Comparison of ENCODE assay signal across 8 cellular contexts in the genomic region with DNA sequence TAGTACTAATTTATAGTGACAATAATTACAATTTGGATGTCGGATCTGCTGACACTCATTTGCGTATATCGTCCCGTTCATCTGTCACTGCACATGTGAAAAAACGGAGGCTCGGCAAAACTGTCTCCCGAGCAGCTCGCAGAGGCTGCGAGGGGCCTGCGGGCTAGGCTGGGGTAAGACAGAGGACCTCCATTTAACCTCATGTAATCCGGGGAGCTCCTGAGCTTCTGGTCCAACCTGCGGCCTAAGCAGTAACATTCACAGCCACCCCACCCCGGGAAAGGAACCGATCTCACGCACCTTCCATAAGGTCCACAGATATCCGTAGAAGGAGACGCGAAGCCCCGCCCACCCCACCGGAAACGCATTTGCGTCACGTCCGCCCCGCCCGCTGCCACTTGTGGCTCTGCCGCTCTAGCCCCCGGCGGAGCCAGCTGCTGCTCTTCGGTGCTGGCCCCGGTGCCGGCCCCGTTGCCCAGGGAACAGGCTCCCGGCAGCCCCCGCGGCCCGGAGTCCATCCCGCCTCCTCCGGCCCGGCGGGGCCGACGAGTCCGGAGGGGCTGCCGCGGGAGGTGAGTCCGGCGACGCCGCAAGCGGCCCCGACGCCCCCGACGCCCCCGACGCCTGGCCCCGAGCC. TPM values are rescaled to one million over a fixed set of nuclear protein-coding genes. Genes with fewer than 3 reads are reported as not detected.
DNase-seq lines count a peak whose midpoint lies in the region; ATAC-seq and TF ChIP-seq lines count a peak whose summit lies in the region.

A gene (minus strand): TSS at position 346 of the 637 bp plus-strand sequence. CDS start 39 bp downstream, at position 307.
A gene with protein sequence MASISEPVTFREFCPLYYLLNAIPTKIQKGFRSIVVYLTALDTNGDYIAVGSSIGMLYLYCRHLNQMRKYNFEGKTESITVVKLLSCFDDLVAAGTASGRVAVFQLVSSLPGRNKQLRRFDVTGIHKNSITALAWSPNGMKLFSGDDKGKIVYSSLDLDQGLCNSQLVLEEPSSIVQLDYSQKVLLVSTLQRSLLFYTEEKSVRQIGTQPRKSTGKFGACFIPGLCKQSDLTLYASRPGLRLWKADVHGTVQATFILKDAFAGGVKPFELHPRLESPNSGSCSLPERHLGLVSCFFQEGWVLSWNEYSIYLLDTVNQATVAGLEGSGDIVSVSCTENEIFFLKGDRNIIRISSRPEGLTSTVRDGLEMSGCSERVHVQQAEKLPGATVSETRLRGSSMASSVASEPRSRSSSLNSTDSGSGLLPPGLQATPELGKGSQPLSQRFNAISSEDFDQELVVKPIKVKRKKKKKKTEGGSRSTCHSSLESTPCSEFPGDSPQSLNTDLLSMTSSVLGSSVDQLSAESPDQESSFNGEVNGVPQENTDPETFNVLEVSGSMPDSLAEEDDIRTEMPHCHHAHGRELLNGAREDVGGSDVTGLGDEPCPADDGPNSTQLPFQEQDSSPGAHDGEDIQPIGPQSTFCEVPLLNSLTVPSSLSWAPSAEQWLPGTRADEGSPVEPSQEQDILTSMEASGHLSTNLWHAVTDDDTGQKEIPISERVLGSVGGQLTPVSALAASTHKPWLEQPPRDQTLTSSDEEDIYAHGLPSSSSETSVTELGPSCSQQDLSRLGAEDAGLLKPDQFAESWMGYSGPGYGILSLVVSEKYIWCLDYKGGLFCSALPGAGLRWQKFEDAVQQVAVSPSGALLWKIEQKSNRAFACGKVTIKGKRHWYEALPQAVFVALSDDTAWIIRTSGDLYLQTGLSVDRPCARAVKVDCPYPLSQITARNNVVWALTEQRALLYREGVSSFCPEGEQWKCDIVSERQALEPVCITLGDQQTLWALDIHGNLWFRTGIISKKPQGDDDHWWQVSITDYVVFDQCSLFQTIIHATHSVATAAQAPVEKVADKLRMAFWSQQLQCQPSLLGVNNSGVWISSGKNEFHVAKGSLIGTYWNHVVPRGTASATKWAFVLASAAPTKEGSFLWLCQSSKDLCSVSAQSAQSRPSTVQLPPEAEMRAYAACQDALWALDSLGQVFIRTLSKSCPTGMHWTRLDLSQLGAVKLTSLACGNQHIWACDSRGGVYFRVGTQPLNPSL (N-terminal part only) (plus strand): TSS at position 397 of the 637 bp plus-strand sequence. CDS start 13,781 bp downstream, outside the sequence.

- peak; percentile 94 to 95 for TF ChIP-seq POLR2A in gastroesophageal sphincter (IDR thresholded peaks at IDR 0.05)

- H3K4me1 ChIP-seq in gastroesophageal sphincter (peaks cover 10 to 58% (median 13%) of the 10 kb centered on the region in 3 donors), neutrophil (ENCODE audit: control insufficient read depth in 1 of 2, insufficient read depth in 1 of 2, low read depth in 1 of 2, low read length in 1 of 2) (peaks cover 44 to 50% of the 10 kb centered on the region in 2 experiments)

- no peaks in the 10 kb centered on the region for H3K9me3 ChIP-seq in gastroesophageal sphincter
- H3K9me3 ChIP-seq in neutrophil: no peaks in the 10 kb centered on the region

- H3K36me3 ChIP-seq in gastroesophageal sphincter (peaks cover 0 to 25% of the 10 kb centered on the region in 2 donors), neutrophil (peaks cover 17% of the 10 kb centered on the region)

- no peaks in the 10 kb centered on the region for H3K9me3 Mint-ChIP-seq in activated naive CD4-positive, alpha-beta T cell treated with anti-CD3 and anti-CD28 coated beads for 36 hours

- H3K27me3 Mint-ChIP-seq in activated naive CD4-positive, alpha-beta T cell treated with anti-CD3 and anti-CD28 coated beads for 36 hours (ENCODE audit: low read depth): no peaks in the 10 kb centered on the region

- peaks cover 30% of the 10 kb centered on the region for H3K4me1 Mint-ChIP-seq in activated naive CD4-positive, alpha-beta T cell treated with anti-CD3 and anti-CD28 coated beads for 36 hours (ENCODE audit: low read depth)

- peak within 1 kb of the TSS; percentile 94 for H3K27ac Mint-ChIP-seq in activated naive CD4-positive, alpha-beta T cell treated with anti-CD3 and anti-CD28 coated beads for 36 hours

- no peak within 1 kb of the TSS for H3K4me3 Mint-ChIP-seq in activated naive CD4-positive, alpha-beta T cell treated with anti-CD3 and anti-CD28 coated beads for 36 hours

- peak; percentile 100 for ATAC-seq in gastroesophageal sphincter

- H3K27me3 ChIP-seq in gastroesophageal sphincter (no peaks in the 10 kb centered on the region), neutrophil (no peaks in the 10 kb centered on the region)

- H3K36me3 Mint-ChIP-seq in activated naive CD4-positive, alpha-beta T cell treated with anti-CD3 and anti-CD28 coated beads for 36 hours (ENCODE audit: low read depth): peaks cover 6% of the 10 kb centered on the region

- H3K4me3 ChIP-seq in HFF-Myc (replicated peaks; ENCODE audit: low read depth, low read length) (peak within 1 kb of the TSS; percentile 96), gastroesophageal sphincter (peak within 1 kb of the TSS; percentile 65 to 78), neutrophil (ENCODE audit: low read depth in 1 of 2, low read length in 1 of 2) (peak within 1 kb of the TSS; percentile 78 to 90)

- in situ Hi-C loops in SK-MEL-5 (cut with HindIII; ENCODE audit: low pct_unique_long_range_greater_than_20kb, low sequenced_read_pairs): no loop called here

- WGBS in gastroesophageal sphincter (ENCODE audit: low coverage in 1 of 2), 2 donors: 0% methylated on average over 1 of the region's 58 CpGs; no CpG with 5 or more reads in 1 of the 2 donors

- DNase-seq in GM03348 (ENCODE audit: low spot score) (peak; percentile 99), HFF-Myc (ENCODE audit: extremely low read depth, low read depth) (peak; percentile 77), NAMALWA (ENCODE audit: low spot score) (peak; percentile 94), SK-MEL-5 (ENCODE audit: low read depth, low spot score) (peak; percentile 96)
- peak; percentile 99 for DNase-seq in activated naive CD4-positive, alpha-beta T cell treated with anti-CD3 and anti-CD28 coated beads for 36 hours

- intact Hi-C loops in activated naive CD4-positive, alpha-beta T cell treated with anti-CD3 and anti-CD28 coated beads for 36 hours (cut with micrococcal nuclease): loop anchor here (1.0 to 5.0 kb wide), 7 partner anchors 43 to 445 kb away; a partner anchor contains a TSS

- H3K27ac ChIP-seq in gastroesophageal sphincter: peak within 1 kb of the TSS; percentile 81 to 99 (median 98)
- peak within 1 kb of the TSS; percentile 98 for H3K27ac ChIP-seq in neutrophil

- no peak for TF ChIP-seq EP300 in gastroesophageal sphincter (IDR thresholded peaks at IDR 0.05)

- no peak for TF ChIP-seq CTCF in HFF-Myc (IDR thresholded peaks at IDR 0.05; ENCODE audit: low read depth, low read length, missing control alignments)
- TF ChIP-seq CTCF in gastroesophageal sphincter (IDR thresholded peaks at IDR 0.05): no peak
- peak; percentile 37 for TF ChIP-seq CTCF in neutrophil (IDR thresholded peaks at IDR 0.05)
- no peak for TF ChIP-seq CTCF in subcutaneous adipose tissue (IDR thresholded peaks at IDR 0.05; ENCODE audit: low read depth)

- CTCF ChIA-PET in activated naive CD4-positive, alpha-beta T cell treated with anti-CD3 and anti-CD28 coated beads for 36 hours (lab: Charles Lee): interaction anchor here (1.0 to 1.7 kb wide), 3 partner anchors 45 to 153 kb away, joined by 3 to 4 read pairs (median 4); no protein-coding TSS in a partner anchor

RNA-seq across cellular contexts. Expression of the first gene that starts in this region (rescaled TPM):
- total RNA-seq in SK-MEL-5 (2014; rRNA removed; shearing (Covaris generic)): 127 and 133 TPM in 2 replicates
- polyA plus RNA-seq in SK-MEL-5 (2015; cell fraction: cytosol; rRNA removed): 96.7 and 99.2 TPM in 2 replicates
- 17.7 and 21.0 TPM in 2 replicates for polyA plus RNA-seq in SK-MEL-5 (2015; cell fraction: nucleus; rRNA removed)
- total RNA-seq in activated naive CD4-positive, alpha-beta T cell treated with anti-CD3 and anti-CD28 coated beads for 36 hours: 10 to 100 TPM; 45.3 to 46.2 TPM
- total RNA-seq in gastroesophageal sphincter (10 to 100 TPM; 26.3 to 52.1 (median 29.3) TPM), subcutaneous adipose tissue (10 to 100 TPM; 21.8 to 41.1 (median 24.2) TPM)

RNA-seq across cellular contexts. Expression of the second gene that starts in this region (rescaled TPM):
- total RNA-seq in SK-MEL-5 (2014; rRNA removed; shearing (Covaris generic)): 20.8 and 22.7 TPM in 2 replicates
- polyA plus RNA-seq in SK-MEL-5 (2015; cell fraction: cytosol; rRNA removed): 42.5 and 49.5 TPM in 2 replicates
- 27.7 and 28.0 TPM in 2 replicates for polyA plus RNA-seq in SK-MEL-5 (2015; cell fraction: nucleus; rRNA removed)
- total RNA-seq in activated naive CD4-positive, alpha-beta T cell treated with anti-CD3 and anti-CD28 coated beads for 36 hours: 1 to 10 TPM; 2.3 to 3.6 TPM
- total RNA-seq in gastroesophageal sphincter (10 to 100 TPM; 26.0 to 57.2 (median 30.5) TPM), subcutaneous adipose tissue (10 to 100 TPM; 14.4 to 23.0 (median 15.0) TPM)

Comparison
In these comparisons a context has a peak if more than half of its experiments do, and no peak if none do; other contexts are left out.
1. Peak in every context shown above with its lines: DNase-seq, ATAC-seq, H3K4me3 ChIP-seq and H3K27ac ChIP-seq.